1 cellular context compared by ENCODE assay signal in genomic region chr1:109793486-109794318, GRCh38.
TF ChIP-seq lines count a peak whose summit lies in the region.

No MANE protein-coding gene starts in this region.

TF ChIP-seq in K562, 482 proteins besides CTCF, POLR2A, EP300 and RAD21 (continued from another document and continues in another):
- TF ChIP-seq YY1 (IDR thresholded peaks at IDR 0.05; ENCODE audit: borderline replicate concordance in 1 of 3, control insufficient read depth in 1 of 3, extremely low read depth in 1 of 3, insufficient read depth in 3 of 3, insufficient read length in 1 of 3, insufficient replicate concordance in 2 of 3, low read depth in 1 of 3, low read length in 2 of 3): peak in 1 of 3 experiments; percentile 83
- no peak for TF ChIP-seq NCOA2 (IDR thresholded peaks at IDR 0.05; ENCODE audit: partially characterized antibody in 2 of 2)
- TF ChIP-seq KDM1A (IDR thresholded peaks at IDR 0.05): 0 out of 4 replicates have a peak, but pooled peaks of 1 of the 2 experiments have one; percentile 41
- TF ChIP-seq RBM17 (IDR thresholded peaks at IDR 0.05; ENCODE audit: borderline replicate concordance, low read depth, low read length): no peak
- no peak for TF ChIP-seq ZNF347 (CRISPR knock-in tag; IDR thresholded peaks at IDR 0.05; ENCODE audit: low read depth)
- no peak for TF ChIP-seq ZSCAN32 (CRISPR knock-in tag; IDR thresholded peaks at IDR 0.05)
- no peak for TF ChIP-seq NR4A1 (CRISPR knock-in tag; IDR thresholded peaks at IDR 0.05)
- TF ChIP-seq NR4A1 (tag; IDR thresholded peaks at IDR 0.05): no peak
- TF ChIP-seq ZBTB49 (CRISPR knock-in tag; IDR thresholded peaks at IDR 0.05; ENCODE audit: borderline replicate concordance): no peak
- TF ChIP-seq CBX2 (IDR thresholded peaks at IDR 0.05; ENCODE audit: insufficient read depth, low read length, poor library complexity, severe bottlenecking): no peak
- no peak for TF ChIP-seq ZFP91 (CRISPR knock-in tag; IDR thresholded peaks at IDR 0.05)
- 0 out of 2 replicates have a peak, but pooled peaks have one; percentile 11 for TF ChIP-seq GATAD2A (IDR thresholded peaks at IDR 0.05)
- TF ChIP-seq ZNF253 (CRISPR knock-in tag; conservative IDR thresholded peaks at IDR 0.05): no peak
- TF ChIP-seq ARHGAP35 (IDR thresholded peaks at IDR 0.05; ENCODE audit: partially characterized antibody): no peak
- TF ChIP-seq KAT7 (CRISPR knock-in tag; IDR thresholded peaks at IDR 0.05; ENCODE audit: borderline replicate concordance): peak; percentile 60; the same call in 1 of the 2 replicates
- no peak for TF ChIP-seq ZNF518B (CRISPR knock-in tag; IDR thresholded peaks at IDR 0.05)
- TF ChIP-seq TRIM25 (IDR thresholded peaks at IDR 0.05; ENCODE audit: borderline replicate concordance): no peak
- TF ChIP-seq KDM2B (CRISPR knock-in tag; IDR thresholded peaks at IDR 0.05): no peak
- TF ChIP-seq ZFPM2 (CRISPR knock-in tag; IDR thresholded peaks at IDR 0.05): no peak
- no peak for TF ChIP-seq CBX5 (IDR thresholded peaks at IDR 0.05; ENCODE audit: borderline replicate concordance, low read depth)
- TF ChIP-seq POLR3A (IDR thresholded peaks at IDR 0.05; ENCODE audit: borderline replicate concordance, extremely low read depth, insufficient read depth, insufficient read length): no peak
- no peak for TF ChIP-seq SP2 (IDR thresholded peaks at IDR 0.05; ENCODE audit: extremely low read depth, low read depth, low read length, poor library complexity, severe bottlenecking)
- TF ChIP-seq SUPT5H (IDR thresholded peaks at IDR 0.05): no peak
- no peak for TF ChIP-seq ZNF24 (IDR thresholded peaks at IDR 0.05)
- TF ChIP-seq RBFOX2 (IDR thresholded peaks at IDR 0.05; ENCODE audit: low read depth, low read length): no peak
- TF ChIP-seq HEY1 (CRISPR knock-in tag; IDR thresholded peaks at IDR 0.05; ENCODE audit: borderline replicate concordance): no peak
- TF ChIP-seq DDX20 (tag; IDR thresholded peaks at IDR 0.05; ENCODE audit: low read depth): 0 out of 2 replicates have a peak, but pooled peaks have one; percentile 19
- TF ChIP-seq ATF4 (CRISPR knock-in tag; IDR thresholded peaks at IDR 0.05): no peak
- no peak for TF ChIP-seq ZNF639 (CRISPR knock-in tag; conservative IDR thresholded peaks at IDR 0.05 in 1 of 2, IDR thresholded peaks at IDR 0.05 in 1 of 2)
- no peak for TF ChIP-seq ZNF696 (CRISPR knock-in tag; conservative IDR thresholded peaks at IDR 0.05)
- no peak for TF ChIP-seq ZNF274 (IDR thresholded peaks at IDR 0.05; ENCODE audit: borderline replicate concordance, low read depth, low read length)
- no peak for TF ChIP-seq HOXB6 (CRISPR knock-in tag; IDR thresholded peaks at IDR 0.05; ENCODE audit: borderline replicate concordance)
- TF ChIP-seq MECOM (CRISPR knock-in tag; IDR thresholded peaks at IDR 0.05): no peak
- TF ChIP-seq TAF1 (IDR thresholded peaks at IDR 0.05; ENCODE audit: control insufficient read depth, extremely low read depth, insufficient read depth, low read length, severe bottlenecking): no peak
- TF ChIP-seq HOMEZ (CRISPR knock-in tag; IDR thresholded peaks at IDR 0.05): no peak
- no peak for TF ChIP-seq XRCC3 (IDR thresholded peaks at IDR 0.05)
- no peak for TF ChIP-seq ZNF282 (CRISPR knock-in tag; IDR thresholded peaks at IDR 0.05)
- no peak for TF ChIP-seq TEAD2 (tag; IDR thresholded peaks at IDR 0.05)
- no peak for TF ChIP-seq MBD1 (CRISPR knock-in tag; IDR thresholded peaks at IDR 0.05)
- no peak for TF ChIP-seq BMI1 (IDR thresholded peaks at IDR 0.05; ENCODE audit: low read length)
- no peak for TF ChIP-seq FOXK1 (CRISPR knock-in tag; IDR thresholded peaks at IDR 0.05; ENCODE audit: borderline replicate concordance)
- no peak for TF ChIP-seq OTX1 (CRISPR knock-in tag; IDR thresholded peaks at IDR 0.05)
- no peak; the same call in 1 of the 2 replicates for TF ChIP-seq NBN (IDR thresholded peaks at IDR 0.05; ENCODE audit: low read depth)
- TF ChIP-seq PHF21A (IDR thresholded peaks at IDR 0.05; ENCODE audit: borderline replicate concordance, low read depth): no peak
- TF ChIP-seq TSHZ1 (CRISPR knock-in tag; IDR thresholded peaks at IDR 0.05): no peak
